ENCODE assay signal across 12 cellular contexts in the genomic region with DNA sequence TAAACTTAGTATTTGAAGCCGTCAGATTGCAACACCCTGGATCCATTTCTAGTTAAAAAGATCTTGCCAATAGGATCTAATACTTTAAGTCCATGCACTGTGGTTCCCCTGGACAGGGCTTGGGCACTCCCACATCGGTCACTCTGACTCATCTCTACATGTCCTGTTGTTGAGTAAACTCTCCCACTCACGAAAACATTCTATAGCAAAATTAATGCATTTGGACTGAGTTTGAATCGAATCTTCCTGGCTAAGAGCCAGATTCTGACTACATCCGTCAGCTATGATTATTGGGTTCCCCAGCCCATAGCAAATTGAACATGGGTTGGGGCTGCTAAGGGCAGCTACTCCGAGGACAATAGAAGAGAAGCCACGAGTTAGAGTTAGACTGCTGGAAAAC.
DNase-seq lines count a peak whose midpoint lies in the region; FAIRE-seq and TF ChIP-seq lines count a peak whose summit lies in the region.
"Had no signal": no experiment of that assay in that cellular context is flagged by ENCODE, and none has a peak within 500 bp of the region (broad histone marks: within the 10 kb centered on the region; RNA-seq: fewer than 3 reads in every experiment).

No MANE protein-coding gene starts in this region.

- H3K79me1 ChIP-seq in neuronal stem cell (ENCODE audit: low read depth, low read length) (no peaks in the 10 kb centered on the region), H9 (ENCODE audit: insufficient read depth, low read depth, low read length, poor library complexity, severe bottlenecking) (no peaks in the 10 kb centered on the region)

- in situ Hi-C loops in GM13977 (cut with MboI; ENCODE audit: low pct_unique_long_range_greater_than_20kb, low sequenced_read_pairs, unreplicated experiment) = no loop called here

- H3K56ac ChIP-seq in H9 (ENCODE audit: insufficient read length, low read depth, low read length) = no peak overlapping the region

- H3K4me3 Mint-ChIP-seq in astrocyte (ENCODE audit: unreplicated experiment) (no peak overlapping the region), H9 (no peak overlapping the region)
- H3K4me3 Mint-ChIP-seq: CD4-positive, CD25-positive, alpha-beta regulatory T cell had no signal

- no CpG with 5 or more reads among the region's 7 CpGs for WGBS in neuronal stem cell (ENCODE audit: extremely low coverage in 2 of 2, insufficient read length in 2 of 2, insufficient replicate concordance in 1 of 2), 2 donors
- no CpG with 5 or more reads among the region's 7 CpGs for WGBS in H9 (ENCODE audit: extremely low coverage, insufficient read length, low lambda C conversion rate)

- H4K8ac ChIP-seq in neuronal stem cell (ENCODE audit: low read depth, low read length) (no peak overlapping the region), H9 (replicated peaks; ENCODE audit: insufficient read length, low read depth, low read length) (no peak overlapping the region)

- H2BK120ac ChIP-seq in neuronal stem cell (ENCODE audit: low read depth, low read length) = no peak overlapping the region
- no peak overlapping the region for H2BK120ac ChIP-seq in H9 (ENCODE audit: low read depth, low read length, poor library complexity, severe bottlenecking)

- H3K14ac ChIP-seq in neuronal stem cell (ENCODE audit: low read length) = no peak overlapping the region
- no peak overlapping the region for H3K14ac ChIP-seq in H9 (ENCODE audit: insufficient read depth, low read length)

- no peak overlapping the region for H2AFZ ChIP-seq in astrocyte (ENCODE audit: low read depth, low read length)
- H2AFZ ChIP-seq in neuronal stem cell (ENCODE audit: low read length) = no peak overlapping the region
- no peak overlapping the region for H2AFZ ChIP-seq in H9 (ENCODE audit: low read length)

- H3K27ac Mint-ChIP-seq in astrocyte (ENCODE audit: unreplicated experiment) (peak overlapping the region; percentile 8), H9 (no peak overlapping the region; a peak in 1 of 7 replicates)

- H2BK20ac ChIP-seq in H9 (ENCODE audit: low read depth, low read length, poor library complexity, severe bottlenecking) = no peak overlapping the region

- no peak overlapping the region for H3T11ph ChIP-seq in H9 (ENCODE audit: low read length)

- H3K4me1 ChIP-seq in astrocyte (ENCODE audit: insufficient read depth, low read length) = peaks cover 21% of the 10 kb centered on the region
- no peaks in the 10 kb centered on the region for H3K4me1 ChIP-seq in neuronal stem cell (ENCODE audit: control insufficient read depth in 2 of 2, insufficient read depth in 1 of 2, low read depth in 1 of 2, low read length in 2 of 2)
- no peaks in the 10 kb centered on the region; the same call in 1 of the 2 replicates for H3K4me1 ChIP-seq in H9 (ENCODE audit: insufficient read depth, low read length)
- H3K4me1 ChIP-seq: body of pancreas, gastrocnemius medialis had no signal

- H3K9me3 ChIP-seq in astrocyte (ENCODE audit: insufficient read depth, low read depth, low read length) (no peaks in the 10 kb centered on the region), neuronal stem cell (replicated peaks in 1 of 2; ENCODE audit: control insufficient read depth in 2 of 2, insufficient read depth in 1 of 2, low read depth in 1 of 2, low read length in 2 of 2) (no peaks in the 10 kb centered on the region), H9 (ENCODE audit: control insufficient read depth, low read depth, low read length) (no peaks in the 10 kb centered on the region)
- H3K9me3 ChIP-seq: body of pancreas, gastrocnemius medialis had no signal

- H3K9me3 Mint-ChIP-seq in astrocyte (ENCODE audit: unreplicated experiment) (no peaks in the 10 kb centered on the region), H9 (no peaks in the 10 kb centered on the region)
- H3K9me3 Mint-ChIP-seq: CD4-positive, CD25-positive, alpha-beta regulatory T cell had no signal

- H3K4ac ChIP-seq in neuronal stem cell (ENCODE audit: low read length) (no peak overlapping the region), H9 (ENCODE audit: low read depth, low read length) (no peak overlapping the region)

- DNase-seq in AG08395 (ENCODE audit: low spot score) (peak; percentile 87), HS-5 (ENCODE audit: low read depth) (peak; percentile 73), astrocyte (ENCODE audit: low read depth) (peak; percentile 93), iris pigment epithelial cell (ENCODE audit: low read depth) (peak; percentile 96), D721Med (ENCODE audit: insufficient read length, low spot score) (no peak), neuronal stem cell (ENCODE audit: low spot score) (no peak), GM13977 (ENCODE audit: low spot score) (no peak), H9 (no peak)
- DNase-seq: body of pancreas; CD4-positive, CD25-positive, alpha-beta regulatory T cell; gastrocnemius medialis; left ventricle myocardium superior had no signal

- H3K18ac ChIP-seq in neuronal stem cell (ENCODE audit: low read length) = no peak overlapping the region
- no peak overlapping the region for H3K18ac ChIP-seq in H9 (ENCODE audit: insufficient read length, low read depth, low read length)

- H3K79me2 ChIP-seq in astrocyte (ENCODE audit: insufficient read depth, low read length) (no peaks in the 10 kb centered on the region), H9 (ENCODE audit: insufficient read depth, low read length) (no peaks in the 10 kb centered on the region)

- H2BK5ac ChIP-seq in neuronal stem cell (ENCODE audit: low read length) = no peak overlapping the region
- H2BK5ac ChIP-seq in H9 (ENCODE audit: insufficient read length, low read length) = no peak overlapping the region

- peaks cover 20% of the 10 kb centered on the region for H3K4me1 Mint-ChIP-seq in astrocyte (ENCODE audit: low read depth, unreplicated experiment)
- peaks cover 15% of the 10 kb centered on the region in 2 experiments for H3K4me1 Mint-ChIP-seq in H9

- no peak overlapping the region for H2AK5ac ChIP-seq in neuronal stem cell (ENCODE audit: low read depth, low read length)
- H2AK5ac ChIP-seq in H9 (ENCODE audit: insufficient read length, low read length) = no peak overlapping the region

- no peaks in the 10 kb centered on the region for H3K23me2 ChIP-seq in H9 (ENCODE audit: insufficient read length, low read depth, low read length, poor library complexity, severe bottlenecking)

- no peak overlapping the region for H4K5ac ChIP-seq in H9 (ENCODE audit: insufficient read length, low read depth, low read length)

- FAIRE-seq in astrocyte (lab: Jason Lieb, UNC) (peak; percentile 50), D721Med (lab: Jason Lieb, UNC) (no peak)

- H3K4me3 ChIP-seq in astrocyte (ENCODE audit: insufficient read depth, low read depth, low read length) = peak overlapping the region; percentile 14
- H3K4me3 ChIP-seq in neuronal stem cell (ENCODE audit: low read length in 2 of 2) = no peak overlapping the region
- H3K4me3 ChIP-seq: body of pancreas, gastrocnemius medialis had no signal

- H3K36me3 Mint-ChIP-seq in astrocyte (ENCODE audit: low read depth, unreplicated experiment) (no peaks in the 10 kb centered on the region), H9 (ENCODE audit: insufficient read depth in 1 of 3, low read depth in 3 of 3) (peaks cover 8 to 29% (median 9%) of the 10 kb centered on the region in 3 experiments; a peak in 5 of 7 replicates)

- no peak overlapping the region for H2BK12ac ChIP-seq in neuronal stem cell (ENCODE audit: low read length)
- no peak overlapping the region for H2BK12ac ChIP-seq in H9 (ENCODE audit: insufficient read length, low read depth, low read length)

- H2BK15ac ChIP-seq in neuronal stem cell (ENCODE audit: low read length) (no peak overlapping the region), H9 (ENCODE audit: low read depth, low read length) (no peak overlapping the region)

- H4K91ac ChIP-seq in neuronal stem cell (ENCODE audit: low read depth, low read length, poor library complexity) (no peak overlapping the region), H9 (ENCODE audit: insufficient read length, low read depth, low read length) (no peak overlapping the region)

- H3K36me3 ChIP-seq in astrocyte (ENCODE audit: insufficient read depth, low read length) (no peaks in the 10 kb centered on the region), neuronal stem cell (replicated peaks in 1 of 2; ENCODE audit: control insufficient read depth in 2 of 2, insufficient read depth in 2 of 2, low read length in 2 of 2) (peaks cover 0 to 4% of the 10 kb centered on the region in 2 donors)
- H3K36me3 ChIP-seq: gastrocnemius medialis had no signal

- TF ChIP-seq CTCF in astrocyte (IDR thresholded peaks at IDR 0.05; ENCODE audit: insufficient read depth, low read depth, low read length) (no peak), D721Med (IDR thresholded peaks at IDR 0.05; ENCODE audit: insufficient read depth, missing control alignments) (no peak), GM13977 (IDR thresholded peaks at IDR 0.05; ENCODE audit: extremely low read depth, insufficient read depth, missing control alignments) (no peak), H9 (conservative IDR thresholded peaks at IDR 0.05) (no peak)

- H3K4me2 ChIP-seq in astrocyte (ENCODE audit: low read length) = peak overlapping the region; percentile 61
- no peak overlapping the region for H3K4me2 ChIP-seq in neuronal stem cell (ENCODE audit: insufficient read depth, low read length, poor library complexity, severe bottlenecking)
- no peak overlapping the region for H3K4me2 ChIP-seq in H9 (ENCODE audit: insufficient read depth, insufficient read length, low read length)

- H3K9ac ChIP-seq in astrocyte (ENCODE audit: low read length) (no peak overlapping the region), neuronal stem cell (ENCODE audit: low read depth, low read length, poor library complexity) (no peak overlapping the region), H9 (ENCODE audit: extremely low read depth, insufficient read length, low read length) (no peak overlapping the region)

- H4K20me1 ChIP-seq in astrocyte (ENCODE audit: insufficient read depth, low read length) (no peaks in the 10 kb centered on the region), H9 (ENCODE audit: control insufficient read depth, insufficient read depth, insufficient read length) (no peaks in the 10 kb centered on the region)

- H3K27ac ChIP-seq in astrocyte (ENCODE audit: low read depth, low read length) = peak overlapping the region; percentile 40
- H3K27ac ChIP-seq in neuronal stem cell (replicated peaks; ENCODE audit: low read length) = no peak overlapping the region
- H3K27ac ChIP-seq in H9 (ENCODE audit: insufficient read length, low read depth, low read length) = no peak overlapping the region
- H3K27ac ChIP-seq: body of pancreas, gastrocnemius medialis had no signal

- no peak overlapping the region for H3K23ac ChIP-seq in neuronal stem cell (ENCODE audit: low read depth, low read length, poor library complexity)
- no peak overlapping the region for H3K23ac ChIP-seq in H9 (ENCODE audit: insufficient read length, low read depth, low read length)

- no peaks in the 10 kb centered on the region for H3K27me3 Mint-ChIP-seq in astrocyte (ENCODE audit: low read depth, unreplicated experiment)
- no peaks in the 10 kb centered on the region for H3K27me3 Mint-ChIP-seq in H9 (ENCODE audit: low read depth)
- H3K27me3 Mint-ChIP-seq: CD4-positive, CD25-positive, alpha-beta regulatory T cell had no signal

- peaks cover 3% of the 10 kb centered on the region for H3K27me3 ChIP-seq in astrocyte (ENCODE audit: insufficient read depth, low read length)
- H3K27me3 ChIP-seq in neuronal stem cell (ENCODE audit: control insufficient read depth in 3 of 3, insufficient read depth in 3 of 3, low read depth in 1 of 3, low read length in 3 of 3) = no peaks in the 10 kb centered on the region
- no peaks in the 10 kb centered on the region for H3K27me3 ChIP-seq in H9 (ENCODE audit: insufficient read depth, low read length)
- H3K27me3 ChIP-seq: body of pancreas, gastrocnemius medialis had no signal

Comparison
In these comparisons a context has a peak if more than half of its experiments do, and no peak if none do; other contexts are left out.
1. DNase-seq: peak in AG08395 (single experiment), HS-5 (single experiment), astrocyte (single experiment) and iris pigment epithelial cell (single experiment); none in D721Med (single experiment), neuronal stem cell (single experiment), GM13977 (single experiment) and H9 (single experiment).